15 cellular contexts compared by ENCODE assay signal in genomic region chr7:69775231-69775771, GRCh38.
DNase-seq lines count a peak whose midpoint lies in the region; ATAC-seq and TF ChIP-seq lines count a peak whose summit lies in the region.
"Had no signal": no experiment of that assay in that cellular context is flagged by ENCODE, and none has a peak within 500 bp of the region (broad histone marks: within the 10 kb centered on the region; RNA-seq: fewer than 3 reads in every experiment).

No MANE protein-coding gene starts in this region.

- ATAC-seq in left lung, result peak; percentile 53
- no peak for ATAC-seq in HG03139 (IDR thresholded peaks at IDR 0.05; ENCODE audit: unreplicated experiment)
- ATAC-seq: activated T-cell treated with anti-CD3 and anti-CD28 coated beads, Interleukin-2, amount 50 U/mL, for 72 hours; body of pancreas; WTC11 had no signal

- H3K27me3 ChIP-seq in endodermal cell (ENCODE audit: control insufficient read depth, insufficient read depth, low read length, poor library complexity, severe bottlenecking) (no peaks in the 10 kb centered on the region), left lung (no peaks in the 10 kb centered on the region)
- H3K27me3 ChIP-seq: body of pancreas had no signal

- TF ChIP-seq CTCF in endodermal cell (conservative IDR thresholded peaks at IDR 0.05) (no peak), left lung (IDR thresholded peaks at IDR 0.05) (no peak)

- H3K4me1 ChIP-seq in endodermal cell (ENCODE audit: control insufficient read depth, insufficient read depth, low read length) (peaks cover 16% of the 10 kb centered on the region), left lung (no peaks in the 10 kb centered on the region)
- H3K4me1 ChIP-seq: body of pancreas had no signal

- intact Hi-C loops in left lung (cut with DNase I), result no loop called here

- H3K4me1 Mint-ChIP-seq in endodermal cell, result peaks cover 38% of the 10 kb centered on the region
- H3K4me1 Mint-ChIP-seq in activated CD4-positive, alpha-beta memory T cell treated with anti-CD3 and anti-CD28 coated beads, Interleukin-2, amount 10 ng/mL, durations not matched to agents 7 days and 5 days, result no peaks in the 10 kb centered on the region

- no peak overlapping the region for H3K4me3 ChIP-seq in endodermal cell (ENCODE audit: low read length)
- H3K4me3 ChIP-seq in left lung, result no peak overlapping the region
- H3K4me3 ChIP-seq: body of pancreas, smooth muscle cell had no signal

- H3K36me3 ChIP-seq in endodermal cell (ENCODE audit: control insufficient read depth, insufficient read depth, low read length) (peaks cover 5% of the 10 kb centered on the region), left lung (no peaks in the 10 kb centered on the region)

- WGBS in endodermal cell (ENCODE audit: insufficient coverage in 1 of 2, insufficient read length in 1 of 2), 2 experiments, result 83 to 93% methylated on average over 5 to 6 of the region's 6 CpGs

- DNase-seq in A172 (ENCODE audit: low spot score), result peak; percentile 94
- DNase-seq in NCI-H226, result peak; percentile 68
- DNase-seq in endodermal cell, result no peak
- DNase-seq in left lung, result no peak
- no peak for DNase-seq in activated CD4-positive, alpha-beta memory T cell treated with anti-CD3 and anti-CD28 coated beads, Interleukin-2, amount 10 ng/mL, durations not matched to agents 7 days and 5 days
- no peak for DNase-seq in DMS53 treated with DMSO at 0.1 percent for 48 hours (lab: John Stamatoyannopoulos, UW; ENCODE audit: unreplicated experiment)
- no peak for DNase-seq in GDM1 (lab: John Stamatoyannopoulos, UW)
- DNase-seq: activated T-cell treated with anti-CD3 and anti-CD28 coated beads, Interleukin-2, amount 50 U/mL, for 72 hours; body of pancreas; NCI-H446; nephron progenitor cell; SHP77 had no signal

- H3K9ac ChIP-seq in endodermal cell (ENCODE audit: extremely low read depth, low read length, poor library complexity, severe bottlenecking), result no peak overlapping the region

- POLR2A ChIA-PET in activated CD4-positive, alpha-beta memory T cell treated with anti-CD3 and anti-CD28 coated beads, Interleukin-2, amount 10 ng/mL, durations not matched to agents 7 days and 5 days (lab: Charles Lee), result no interaction called here

- no peaks in the 10 kb centered on the region for H3K27me3 Mint-ChIP-seq in endodermal cell (ENCODE audit: insufficient read depth)
- H3K27me3 Mint-ChIP-seq in activated CD4-positive, alpha-beta memory T cell treated with anti-CD3 and anti-CD28 coated beads, Interleukin-2, amount 10 ng/mL, durations not matched to agents 7 days and 5 days, result no peaks in the 10 kb centered on the region

- H3K36me3 Mint-ChIP-seq in endodermal cell (ENCODE audit: low read depth), result peaks cover 4% of the 10 kb centered on the region
- H3K36me3 Mint-ChIP-seq in activated CD4-positive, alpha-beta memory T cell treated with anti-CD3 and anti-CD28 coated beads, Interleukin-2, amount 10 ng/mL, durations not matched to agents 7 days and 5 days (ENCODE audit: low read depth), result no peaks in the 10 kb centered on the region
- H3K36me3 Mint-ChIP-seq: WTC11 had no signal

- H3K27ac ChIP-seq in endodermal cell (ENCODE audit: low read depth, low read length) (no peak overlapping the region), left lung (no peak overlapping the region)
- H3K27ac ChIP-seq: body of pancreas had no signal

- H3K27ac Mint-ChIP-seq in endodermal cell, result peak overlapping the region; percentile 20
- no peak overlapping the region for H3K27ac Mint-ChIP-seq in activated CD4-positive, alpha-beta memory T cell treated with anti-CD3 and anti-CD28 coated beads, Interleukin-2, amount 10 ng/mL, durations not matched to agents 7 days and 5 days
- H3K27ac Mint-ChIP-seq: activated T-cell treated with anti-CD3 and anti-CD28 coated beads, Interleukin-2, amount 50 U/mL, for 72 hours; nephron progenitor cell; WTC11 had no signal

- H3K9me3 ChIP-seq in endodermal cell (ENCODE audit: control insufficient read depth, low read length) (no peaks in the 10 kb centered on the region), left lung (no peaks in the 10 kb centered on the region)
- H3K9me3 ChIP-seq: body of pancreas had no signal

- no peak overlapping the region for H3K4me3 Mint-ChIP-seq in endodermal cell
- H3K4me3 Mint-ChIP-seq in activated CD4-positive, alpha-beta memory T cell treated with anti-CD3 and anti-CD28 coated beads, Interleukin-2, amount 10 ng/mL, durations not matched to agents 7 days and 5 days, result no peak overlapping the region
- H3K4me3 Mint-ChIP-seq: activated T-cell treated with anti-CD3 and anti-CD28 coated beads, Interleukin-2, amount 50 U/mL, for 72 hours; nephron progenitor cell; WTC11 had no signal

- CTCF ChIA-PET in activated CD4-positive, alpha-beta memory T cell treated with anti-CD3 and anti-CD28 coated beads, Interleukin-2, amount 10 ng/mL, durations not matched to agents 7 days and 5 days (lab: Charles Lee), result no interaction called here

- no peaks in the 10 kb centered on the region for H3K9me3 Mint-ChIP-seq in endodermal cell
- no peaks in the 10 kb centered on the region for H3K9me3 Mint-ChIP-seq in activated CD4-positive, alpha-beta memory T cell treated with anti-CD3 and anti-CD28 coated beads, Interleukin-2, amount 10 ng/mL, durations not matched to agents 7 days and 5 days
- H3K9me3 Mint-ChIP-seq: activated T-cell treated with anti-CD3 and anti-CD28 coated beads, Interleukin-2, amount 50 U/mL, for 72 hours; nephron progenitor cell; WTC11 had no signal

Comparison
In these comparisons a context has a peak if more than half of its experiments do, and no peak if none do; other contexts are left out.
1. DNase-seq: peak in A172 (single experiment) and NCI-H226 (single experiment); none in endodermal cell (single experiment), left lung (0 of 2), activated CD4-positive, alpha-beta memory T cell treated with anti-CD3 and anti-CD28 coated beads, Interleukin-2, amount 10 ng/mL, durations not matched to agents 7 days and 5 days (single experiment), DMS53 treated with DMSO at 0.1 percent for 48 hours (single experiment) and GDM1 (single experiment).